In the genomic region with DNA sequence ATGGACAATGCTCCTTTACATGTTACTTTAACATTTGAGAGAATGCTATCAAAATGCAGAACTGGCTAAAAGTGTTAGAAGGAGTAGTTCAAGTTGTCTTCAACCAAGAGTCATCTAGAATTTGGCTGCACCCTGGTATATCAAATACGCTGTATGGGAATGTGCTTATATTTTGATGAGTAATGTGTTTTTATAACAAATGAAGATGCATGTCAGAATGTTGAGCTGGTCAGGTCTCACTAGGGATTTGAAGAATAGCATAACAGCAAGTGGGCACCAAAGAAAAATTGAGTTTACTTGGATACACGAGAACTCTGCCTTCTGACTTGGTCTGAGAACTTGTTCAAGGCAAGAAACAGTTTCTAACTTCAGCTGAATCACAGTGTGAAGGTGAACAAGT, we compare ENCODE assay signal across 34 cellular contexts.
DNase-seq lines count a peak whose midpoint lies in the region; ATAC-seq, FAIRE-seq and TF ChIP-seq lines count a peak whose summit lies in the region.
"Had no signal": no experiment of that assay in that cellular context is flagged by ENCODE, and none has a peak within 500 bp of the region (broad histone marks: within the 10 kb centered on the region; RNA-seq: fewer than 3 reads in every experiment).

No MANE protein-coding gene starts in this region.

- no peak overlapping the region for H3K9ac ChIP-seq in MM.1S (ENCODE audit: low read length)

- H3K4me2 ChIP-seq in A549 = peak overlapping the region; percentile 15
- H3K4me2 ChIP-seq in MM.1S (ENCODE audit: low read depth, low read length) = peak overlapping the region; percentile 22; the same call in 1 of the 2 replicates

- no peaks in the 10 kb centered on the region for H3K36me3 Mint-ChIP-seq in Calu3 (ENCODE audit: insufficient read depth, unreplicated experiment)
- no peaks in the 10 kb centered on the region for H3K36me3 Mint-ChIP-seq in activated T-helper 1 cell treated with anti-CD3 and anti-CD28 coated beads, Interleukin-12 subunit alpha, Interleukin-12 subunit beta, Interleukin-2, Interleukin-4 antibody, amounts not matched to agents 30 ng/mL and 10 ng/mL and 1 ng/mL, durations not matched to agents 14 hours and 24 hours and 36 hours (ENCODE audit: low read depth)
- H3K36me3 Mint-ChIP-seq: activated naive CD4-positive, alpha-beta T cell treated with anti-CD3 and anti-CD28 coated beads, Interleukin-2, amount 50 U/mL, for 24 hours had no signal

- H3K4me3 ChIP-seq in A549 (no peak overlapping the region), MM.1S (ENCODE audit: low read length) (no peak overlapping the region), astrocyte of the spinal cord (ENCODE audit: low read depth, low read length) (no peak overlapping the region), left lung (no peak overlapping the region)
- H3K4me3 ChIP-seq: esophagus muscularis mucosa, GM12878, pancreas, tibial artery, vagina had no signal

- no TSS peak for BruUV-seq in Calu3 (replicated peaks; lab: Mats Ljungman, UMichigan)

- 76% methylated on average over 2 of the region's 2 CpGs for WGBS in A549 (ENCODE audit: missing lambda C conversion rate)

- H3K27me3 ChIP-seq in MM.1S (replicated peaks; ENCODE audit: insufficient read depth, low read length) (no peaks in the 10 kb centered on the region), left lung (no peaks in the 10 kb centered on the region)
- H3K27me3 ChIP-seq: esophagus muscularis mucosa, pancreas, tibial artery, vagina had no signal

- no peaks in the 10 kb centered on the region for H3F3A ChIP-seq in MM.1S (ENCODE audit: insufficient read depth, low read length)

- H3K4me3 Mint-ChIP-seq in Calu3 (ENCODE audit: low read depth, unreplicated experiment) = no peak overlapping the region
- H3K4me3 Mint-ChIP-seq in activated T-helper 1 cell treated with anti-CD3 and anti-CD28 coated beads, Interleukin-12 subunit alpha, Interleukin-12 subunit beta, Interleukin-2, Interleukin-4 antibody, amounts not matched to agents 30 ng/mL and 10 ng/mL and 1 ng/mL, durations not matched to agents 14 hours and 24 hours and 36 hours = no peak overlapping the region
- H3K4me3 Mint-ChIP-seq: activated naive CD4-positive, alpha-beta T cell treated with anti-CD3 and anti-CD28 coated beads, Interleukin-2, amount 50 U/mL, for 24 hours; CD4-positive, alpha-beta T cell; H9 had no signal

- TF ChIP-seq EP300 in A549 (IDR thresholded peaks at IDR 0.05) = no peak

- H3K9me2 ChIP-seq in MM.1S (replicated peaks; ENCODE audit: insufficient read depth, low read length) = no peaks in the 10 kb centered on the region

- no peak for TF ChIP-seq POLR2A in A549 (IDR thresholded peaks at IDR 0.05; ENCODE audit: low read length)

- H3K9me3 ChIP-seq in A549 (no peaks in the 10 kb centered on the region), MM.1S (replicated peaks; ENCODE audit: insufficient read depth, low read length) (no peaks in the 10 kb centered on the region), left lung (no peaks in the 10 kb centered on the region)
- H3K9me3 ChIP-seq: esophagus muscularis mucosa, pancreas, tibial artery, vagina had no signal

- ATAC-seq in A549 (no peak), left lung (no peak)
- ATAC-seq: GM12878, Panc1, pancreas had no signal

- H3K4me1 ChIP-seq in A549 (peaks cover 30% of the 10 kb centered on the region), MM.1S (ENCODE audit: low read length) (no peaks in the 10 kb centered on the region), left lung (no peaks in the 10 kb centered on the region)
- H3K4me1 ChIP-seq: vagina had no signal

- CTCF ChIA-PET in A549 (lab: Yijun Ruan, JAX) (interaction anchor here (1.1 kb wide), 1 partner anchor 30 kb away, joined by 3 read pairs; no protein-coding TSS in a partner anchor), Calu3 (lab: Charles Lee) (no interaction called here)

- no peaks in the 10 kb centered on the region for H3K27me3 Mint-ChIP-seq in Calu3 (ENCODE audit: unreplicated experiment)
- no peaks in the 10 kb centered on the region for H3K27me3 Mint-ChIP-seq in activated T-helper 1 cell treated with anti-CD3 and anti-CD28 coated beads, Interleukin-12 subunit alpha, Interleukin-12 subunit beta, Interleukin-2, Interleukin-4 antibody, amounts not matched to agents 30 ng/mL and 10 ng/mL and 1 ng/mL, durations not matched to agents 14 hours and 24 hours and 36 hours (ENCODE audit: insufficient read depth)
- H3K27me3 Mint-ChIP-seq: activated naive CD4-positive, alpha-beta T cell treated with anti-CD3 and anti-CD28 coated beads, Interleukin-2, amount 50 U/mL, for 24 hours; CD4-positive, alpha-beta T cell had no signal

- POLR2A ChIA-PET in A549 (lab: Yijun Ruan, JAX) = no interaction called here

- no peak for TF ChIP-seq RAD21 in A549 (conservative IDR thresholded peaks at IDR 0.05 in 1 of 2, IDR thresholded peaks at IDR 0.05 in 1 of 2)

- TF ChIP-seq CTCF in A549 (IDR thresholded peaks at IDR 0.05) (no peak), MM.1S (IDR thresholded peaks at IDR 0.05; ENCODE audit: low read length) (no peak), astrocyte of the spinal cord (IDR thresholded peaks at IDR 0.05; ENCODE audit: low read depth, low read length) (no peak), Calu3 (IDR thresholded peaks at IDR 0.05; ENCODE audit: unreplicated experiment) (no peak), left lung (IDR thresholded peaks at IDR 0.05) (no peak)

- in situ Hi-C loops in astrocyte of the spinal cord (cut with HindIII; ENCODE audit: low sequenced_read_pairs) = no loop called here

- H2AFZ ChIP-seq in MM.1S (ENCODE audit: low read length) = peak overlapping the region; percentile 38; the same call in 1 of the 2 replicates

- H3K27ac ChIP-seq in A549 (peak overlapping the region in 1 of 2 experiments; percentile 68; a peak in 2 of 6 replicates), MM.1S (ENCODE audit: low read length) (no peak overlapping the region), left lung (no peak overlapping the region)
- H3K27ac ChIP-seq: pancreas, vagina, WERI-Rb-1 had no signal

- H3K9me3 Mint-ChIP-seq in Calu3 (ENCODE audit: low read depth, unreplicated experiment) = no peaks in the 10 kb centered on the region
- H3K9me3 Mint-ChIP-seq in activated T-helper 1 cell treated with anti-CD3 and anti-CD28 coated beads, Interleukin-12 subunit alpha, Interleukin-12 subunit beta, Interleukin-2, Interleukin-4 antibody, amounts not matched to agents 30 ng/mL and 10 ng/mL and 1 ng/mL, durations not matched to agents 14 hours and 24 hours and 36 hours = no peaks in the 10 kb centered on the region
- H3K9me3 Mint-ChIP-seq: activated naive CD4-positive, alpha-beta T cell treated with anti-CD3 and anti-CD28 coated beads, Interleukin-2, amount 50 U/mL, for 24 hours; activated T-helper 2 cell treated with anti-CD3 and anti-CD28 coated beads, Interferon-gamma antibody, Interleukin-2, Interleukin-4, amounts not matched to agents 10 μg/mL and 5 μg/mL and 100 μg/mL, durations not matched to agents 14 hours and 24 hours and 36 hours; CD4-positive, alpha-beta T cell; H9 had no signal

- no peak overlapping the region for H3K27ac Mint-ChIP-seq in Calu3 (ENCODE audit: unreplicated experiment)
- H3K27ac Mint-ChIP-seq in activated T-helper 1 cell treated with anti-CD3 and anti-CD28 coated beads, Interleukin-12 subunit alpha, Interleukin-12 subunit beta, Interleukin-2, Interleukin-4 antibody, amounts not matched to agents 30 ng/mL and 10 ng/mL and 1 ng/mL, durations not matched to agents 14 hours and 24 hours and 36 hours = no peak overlapping the region
- H3K27ac Mint-ChIP-seq: activated naive CD4-positive, alpha-beta T cell treated with anti-CD3 and anti-CD28 coated beads, Interleukin-2, amount 50 U/mL, for 24 hours; activated T-helper 2 cell treated with anti-CD3 and anti-CD28 coated beads, Interferon-gamma antibody, Interleukin-2, Interleukin-4, amounts not matched to agents 10 μg/mL and 5 μg/mL and 100 μg/mL, durations not matched to agents 14 hours and 24 hours and 36 hours; CD4-positive, alpha-beta T cell had no signal

- H3K4me1 Mint-ChIP-seq in Calu3 (ENCODE audit: low read depth, unreplicated experiment) = peaks cover 11% of the 10 kb centered on the region
- no peaks in the 10 kb centered on the region for H3K4me1 Mint-ChIP-seq in activated T-helper 1 cell treated with anti-CD3 and anti-CD28 coated beads, Interleukin-12 subunit alpha, Interleukin-12 subunit beta, Interleukin-2, Interleukin-4 antibody, amounts not matched to agents 30 ng/mL and 10 ng/mL and 1 ng/mL, durations not matched to agents 14 hours and 24 hours and 36 hours (ENCODE audit: low read depth)
- H3K4me1 Mint-ChIP-seq: activated naive CD4-positive, alpha-beta T cell treated with anti-CD3 and anti-CD28 coated beads, Interleukin-2, amount 50 U/mL, for 24 hours had no signal

- no peaks in the 10 kb centered on the region for H4K20me1 ChIP-seq in MM.1S (ENCODE audit: insufficient read depth, low read length)

- H3K79me2 ChIP-seq in MM.1S (ENCODE audit: low read length) = no peaks in the 10 kb centered on the region

- H3K36me3 ChIP-seq in MM.1S (replicated peaks; ENCODE audit: insufficient read depth, low read length) (no peaks in the 10 kb centered on the region), left lung (no peaks in the 10 kb centered on the region)
- H3K36me3 ChIP-seq: esophagus muscularis mucosa, pancreas, tibial artery, vagina, WERI-Rb-1 had no signal

- DNase-seq in A549 (ENCODE audit: low read depth in 1 of 2, low spot score in 1 of 2) = no peak
- DNase-seq in MM.1S = no peak
- DNase-seq in astrocyte of the spinal cord (ENCODE audit: low read depth, low spot score) = peak; percentile 56
- DNase-seq in hepatic stellate cell (ENCODE audit: low spot score) = peak; percentile 19
- no peak for DNase-seq in Calu3
- no peak for DNase-seq in GM19240 (ENCODE audit: insufficient read length, low spot score)
- DNase-seq in left lung = no peak
- DNase-seq in activated T-helper 1 cell treated with anti-CD3 and anti-CD28 coated beads, Interleukin-12 subunit alpha, Interleukin-12 subunit beta, Interleukin-2, Interleukin-4 antibody, amounts not matched to agents 30 ng/mL and 10 ng/mL and 1 ng/mL, durations not matched to agents 14 hours and 24 hours and 36 hours (ENCODE audit: low spot score) = no peak
- DNase-seq: activated CD4-positive, alpha-beta T cell treated with anti-CD3 and anti-CD28 coated beads for 4 hours; CD4-positive, alpha-beta T cell; central memory CD4-positive, alpha-beta T cell; H9; hypothalamus; Karpas-422; mesendoderm; NCI-H1436 treated with DMSO at 0.1 percent for 48 hours; NCI-H2081 treated with DMSO at 0.1 percent for 48 hours; NCI-H226; NCI-H748 treated with DMSO at 0.1 percent for 48 hours; pancreas; retina; SHP77 treated with DMSO at 0.1 percent for 48 hours; stimulated activated CD4-positive, alpha-beta T cell treated with anti-CD3 and anti-CD28 coated beads, Interleukin-12 subunit alpha, Interleukin-12 subunit beta, amount 100 ng/mL, for 4 hours; stimulated activated CD4-positive, alpha-beta T cell treated with anti-CD3 and anti-CD28 coated beads, Interleukin-2, amount 100 ng/mL, for 48 hours; T-helper 9 cell; tibial artery; WERI-Rb-1 had no signal

- intact Hi-C loops in Calu3 (cut with micrococcal nuclease; ENCODE audit: unreplicated experiment) (no loop called here), left lung (cut with DNase I) (no loop called here)
- intact Hi-C loops in activated T-helper 1 cell treated with anti-CD3 and anti-CD28 coated beads, Interleukin-12 subunit alpha, Interleukin-12 subunit beta, Interleukin-2, Interleukin-4 antibody, amounts not matched to agents 30 ng/mL and 10 ng/mL and 1 ng/mL, durations not matched to agents 14 hours and 24 hours and 36 hours (cut with micrococcal nuclease) = no loop called here

- FAIRE-seq in A549 (lab: Jason Lieb, UNC) = no peak
- FAIRE-seq: endometrium, GM12878, pancreas had no signal

Comparison
In these comparisons a context has a peak if more than half of its experiments do, and no peak if none do; other contexts are left out.
1. DNase-seq: peak in astrocyte of the spinal cord (single experiment) and hepatic stellate cell (single experiment); none in A549 (0 of 2), MM.1S (single experiment), Calu3 (single experiment), GM19240 (single experiment), left lung (0 of 2) and activated T-helper 1 cell treated with anti-CD3 and anti-CD28 coated beads, Interleukin-12 subunit alpha, Interleukin-12 subunit beta, Interleukin-2, Interleukin-4 antibody, amounts not matched to agents 30 ng/mL and 10 ng/mL and 1 ng/mL, durations not matched to agents 14 hours and 24 hours and 36 hours (single experiment).